In the genomic region with DNA sequence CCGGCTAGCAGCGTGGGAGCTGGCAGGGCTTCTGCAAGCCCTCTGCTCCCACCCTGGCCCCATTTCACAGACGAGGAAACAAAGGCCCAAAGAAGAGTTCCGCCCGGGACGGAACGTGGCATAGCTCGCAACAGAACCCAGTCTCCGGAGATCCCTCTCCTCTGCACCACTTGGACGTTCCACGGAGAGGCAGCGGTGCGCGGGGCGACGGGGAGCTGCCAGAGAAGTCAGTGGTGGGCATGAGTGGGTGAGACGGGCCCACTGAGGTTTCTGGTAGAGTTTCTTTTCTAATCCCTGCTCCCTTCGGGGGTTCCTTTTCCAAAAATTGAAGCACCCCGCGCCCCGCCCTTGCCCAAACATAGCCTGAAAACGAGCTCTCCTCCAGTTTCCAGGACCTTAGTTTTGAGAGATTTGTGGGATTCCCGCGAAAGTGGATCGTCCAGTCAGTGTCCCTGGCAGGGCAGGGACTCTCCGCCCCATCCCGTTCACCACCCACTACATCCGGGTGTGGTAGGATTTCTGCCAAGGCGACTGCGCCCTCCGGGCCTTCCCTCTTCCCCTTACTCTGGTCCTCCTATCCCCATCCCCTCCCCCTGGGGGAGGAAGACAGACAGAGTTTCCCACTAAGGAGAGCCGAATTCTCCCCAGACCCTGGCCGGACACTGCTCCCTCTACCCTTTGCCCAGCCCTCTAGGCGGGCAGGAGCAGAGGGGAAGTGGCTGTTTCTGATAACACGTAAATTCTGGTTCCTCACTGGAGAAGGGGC, we compare ENCODE assay signal across 7 cellular contexts. TPM values are rescaled to one million over a fixed set of nuclear protein-coding genes. Genes with fewer than 3 reads are reported as not detected.
DNase-seq lines count a peak whose midpoint lies in the region; ATAC-seq and TF ChIP-seq lines count a peak whose summit lies in the region.

No MANE protein-coding gene starts in this region.

- ATAC-seq in Panc1 = peak; percentile 45
- peak; percentile 63 to 70 for ATAC-seq in lower lobe of right lung

- H3K4me3 ChIP-seq in GM12864 (ENCODE audit: low read depth, low read length) = peak overlapping the region; percentile 66
- peak overlapping the region; percentile 64 for H3K4me3 ChIP-seq in HFF-Myc (replicated peaks; ENCODE audit: low read depth, low read length)
- H3K4me3 ChIP-seq in Panc1 (ENCODE audit: low read depth in 2 of 2, low read length in 2 of 2) = peak overlapping the region; percentile 51 to 65
- peak overlapping the region; percentile 61 to 95 (median 84) for H3K4me3 ChIP-seq in dorsolateral prefrontal cortex
- H3K4me3 ChIP-seq in lower lobe of right lung = peak overlapping the region; percentile 82
- peak overlapping the region; percentile 94 for H3K4me3 ChIP-seq in suprapubic skin

- DNase-seq in GM12864 (ENCODE audit: low read depth) (no peak), HFF-Myc (ENCODE audit: extremely low read depth, low read depth) (peak; percentile 47), Panc1 (ENCODE audit: low read depth, low spot score) (no peak), dorsolateral prefrontal cortex (peak in 5 of 10 donors; percentile 56 to 73 (median 61)), lower lobe of right lung (peak; percentile 78), suprapubic skin (ENCODE audit: low spot score in 2 of 2) (peak in 1 of 2 donors; percentile 87), NCI-H345 (lab: John Stamatoyannopoulos, UW) (no peak)

- H3K9me3 ChIP-seq in Panc1 (ENCODE audit: control insufficient read depth, insufficient read depth, low read depth, low read length) = no peaks in the 10 kb centered on the region
- H3K9me3 ChIP-seq in lower lobe of right lung = no peaks in the 10 kb centered on the region
- H3K9me3 ChIP-seq in suprapubic skin = no peaks in the 10 kb centered on the region

- in situ Hi-C loops in Panc1 (cut with HindIII; ENCODE audit: low pct_unique_long_range_greater_than_20kb, low sequenced_read_pairs) = no loop called here

- H3K4me1 ChIP-seq in Panc1 (ENCODE audit: control insufficient read depth, insufficient read depth, low read length) = peaks cover 15% of the 10 kb centered on the region
- peaks cover 29% of the 10 kb centered on the region for H3K4me1 ChIP-seq in lower lobe of right lung
- H3K4me1 ChIP-seq in suprapubic skin = peaks cover 45% of the 10 kb centered on the region

- CTCF ChIA-PET in Panc1 (lab: Charles Lee) = interaction anchor here (0.6 to 1.7 kb wide), 12 partner anchors 9 to 379 kb away, joined by 3 to 8 read pairs (median 3); no protein-coding TSS in a partner anchor

- H3K27ac ChIP-seq in Panc1 (ENCODE audit: low read length) = peak overlapping the region; percentile 40; the same call in 1 of the 2 replicates
- peak overlapping the region; percentile 72 to 95 (median 90) for H3K27ac ChIP-seq in dorsolateral prefrontal cortex
- peak overlapping the region; percentile 80 for H3K27ac ChIP-seq in lower lobe of right lung
- H3K27ac ChIP-seq in suprapubic skin = peak overlapping the region; percentile 91

- intact Hi-C loops in Panc1 (cut with micrococcal nuclease; ENCODE audit: unreplicated experiment) (loop anchor here (2.0 to 10.0 kb wide), 3 partner anchors 61 to 375 kb away; no protein-coding TSS in a partner anchor), dorsolateral prefrontal cortex (cut with DNase I) (loop anchor here (1.0 to 5.0 kb wide), 9 partner anchors 58 to 443 kb away; no protein-coding TSS in a partner anchor), lower lobe of right lung (cut with DNase I) (no loop called here)

- WGBS in suprapubic skin = 2% methylated on average over 34 of the region's 35 CpGs

- no peak for TF ChIP-seq EP300 in suprapubic skin (IDR thresholded peaks at IDR 0.05)

- TF ChIP-seq CTCF in GM12864 (IDR thresholded peaks at IDR 0.05; ENCODE audit: low read depth, low read length, missing control alignments) (no peak), HFF-Myc (IDR thresholded peaks at IDR 0.05; ENCODE audit: low read depth, low read length, missing control alignments) (no peak), Panc1 (IDR thresholded peaks at IDR 0.05) (no peak; the same call in none of the 2 replicates), dorsolateral prefrontal cortex (IDR thresholded peaks at IDR 0.05 in 54 of 56, conservative IDR thresholded peaks at IDR 0.05 in 2 of 56; ENCODE audit: low read depth in 1 of 56, partially characterized antibody in 56 of 56) (peak in 39 of 56 donors; percentile 6 to 65 (median 44)), lower lobe of right lung (IDR thresholded peaks at IDR 0.05) (peak; percentile 44), suprapubic skin (IDR thresholded peaks at IDR 0.05) (no peak)

- TF ChIP-seq POLR2A in suprapubic skin (IDR thresholded peaks at IDR 0.05) = no peak

- no peaks in the 10 kb centered on the region; the same call in 1 of the 2 replicates for H3K36me3 ChIP-seq in Panc1 (ENCODE audit: control insufficient read depth, insufficient read depth, low read length)
- no peaks in the 10 kb centered on the region for H3K36me3 ChIP-seq in lower lobe of right lung
- no peaks in the 10 kb centered on the region for H3K36me3 ChIP-seq in suprapubic skin

- H3K27me3 ChIP-seq in Panc1 (ENCODE audit: control insufficient read depth, insufficient read depth, low read length) = peaks cover 6% of the 10 kb centered on the region
- no peaks in the 10 kb centered on the region for H3K27me3 ChIP-seq in dorsolateral prefrontal cortex
- no peaks in the 10 kb centered on the region for H3K27me3 ChIP-seq in lower lobe of right lung (ENCODE audit: low read depth)
- no peaks in the 10 kb centered on the region for H3K27me3 ChIP-seq in suprapubic skin

- POLR2A ChIA-PET in Panc1 (lab: Charles Lee) = interaction anchor here (1.4 kb wide), 1 partner anchor 9 kb away, joined by 4 read pairs; no protein-coding TSS in a partner anchor

- no TSS peak for BruUV-seq in Panc1 (replicated peaks; lab: Mats Ljungman, UMichigan)

RNA-seq across cellular contexts. Expression of a gene that starts 0.8 kb away (rescaled TPM):
- total RNA-seq in Panc1 (2021; ENCODE audit: unreplicated experiment) (14.6 TPM), dorsolateral prefrontal cortex (100 to 1,000 TPM in 6 of 120 experiments, 10 to 100 TPM in 114; 45.3 to 136 (median 78.1) TPM), lower lobe of right lung (9.1 TPM), suprapubic skin (100 to 1,000 TPM; 112 to 176 (median 164) TPM)
- polyA plus RNA-seq in Panc1 (2012; ENCODE audit: insufficient read length) = 12.0 TPM

Comparison
In these comparisons a context has a peak if more than half of its experiments do, and no peak if none do; other contexts are left out.
1. DNase-seq: peak in HFF-Myc (single experiment) and lower lobe of right lung (single experiment); none in GM12864 (single experiment), Panc1 (single experiment) and NCI-H345 (single experiment).
2. CTCF ChIP-seq: peak in dorsolateral prefrontal cortex (39 of 56) and lower lobe of right lung (single experiment); none in GM12864 (single experiment), HFF-Myc (single experiment), Panc1 (single experiment) and suprapubic skin (0 of 2).
3. H3K27ac ChIP-seq: peak in every context shown above with its lines; median percentile 91 in suprapubic skin; 90 in dorsolateral prefrontal cortex; 80 in lower lobe of right lung; 40 in Panc1.
4. Peak in every context shown above with its lines, with median percentiles within 50 percentile points of each other: H3K4me3 ChIP-seq.